Comparison of ENCODE assay signal across 8 cellular contexts in the genomic region with DNA sequence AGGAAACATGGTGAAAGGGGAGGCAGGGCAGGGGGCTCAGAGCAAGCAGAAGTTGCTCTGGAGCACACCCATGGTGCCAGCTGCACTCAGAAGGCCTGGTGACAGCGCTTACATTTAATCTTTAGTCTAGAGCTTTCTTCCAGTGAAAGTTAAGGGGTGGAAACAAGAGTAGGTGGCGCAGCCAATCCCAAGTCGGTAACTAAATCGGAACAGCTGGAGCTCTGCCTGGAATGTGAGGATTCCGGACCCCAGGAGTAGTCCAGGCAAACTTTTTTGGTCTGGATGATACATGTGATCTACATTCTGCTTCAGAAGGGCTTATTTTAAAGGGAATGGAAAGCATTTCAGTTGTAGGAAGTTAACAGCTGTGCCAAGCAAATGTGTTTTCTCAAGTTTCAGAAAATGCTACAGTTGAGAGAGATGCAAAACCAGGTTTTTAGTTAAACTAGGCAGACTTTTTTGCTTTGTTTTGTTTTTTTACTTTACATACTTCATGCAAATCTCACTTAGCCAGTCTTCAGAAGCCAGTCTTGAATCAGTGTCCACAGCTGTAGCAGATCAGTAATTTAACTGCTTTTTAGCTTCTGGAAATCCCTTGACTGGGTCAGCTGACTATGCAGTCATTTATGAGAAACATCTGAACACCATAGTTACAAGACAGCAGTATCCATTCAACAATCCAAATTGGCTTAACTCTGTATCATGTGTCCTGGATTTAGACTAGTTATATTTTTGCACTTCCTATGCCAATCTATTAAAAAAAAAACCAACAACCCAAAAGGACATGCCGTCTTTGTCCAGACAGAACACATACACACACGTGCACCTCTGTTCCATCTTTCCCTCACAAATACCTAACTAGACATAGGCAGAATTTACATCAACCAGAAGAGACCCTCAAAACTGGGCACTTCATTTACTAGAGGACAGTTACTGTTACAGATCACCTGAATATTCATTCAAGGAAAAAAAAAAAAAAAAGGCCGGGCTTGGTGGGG. TPM values are rescaled to one million over a fixed set of nuclear protein-coding genes. Genes with fewer than 3 reads are reported as not detected.
DNase-seq lines count a peak whose midpoint lies in the region; ATAC-seq and TF ChIP-seq lines count a peak whose summit lies in the region.

No MANE protein-coding gene starts in this region.

- no peaks in the 10 kb centered on the region for H3K27me3 Mint-ChIP-seq in neural progenitor cell (ENCODE audit: insufficient read depth, low read depth)
- H3K27me3 Mint-ChIP-seq in CD8-positive, alpha-beta memory T cell, result no peaks in the 10 kb centered on the region

- in situ Hi-C loops in GM23248 (cut with MboI) (no loop called here), ACHN (cut with HindIII; ENCODE audit: low pct_ligation_motif_present, low pct_unique_long_range_greater_than_20kb, low sequenced_read_pairs) (no loop called here)

- peak overlapping the region; percentile 66 for H3K4me2 ChIP-seq in GM23248 (ENCODE audit: unreplicated experiment)
- H3K4me2 ChIP-seq in PC-3 (ENCODE audit: low read length), result no peak overlapping the region
- H3K4me2 ChIP-seq in neural progenitor cell, result peak overlapping the region; percentile 75

- H3K79me2 ChIP-seq in GM23248 (ENCODE audit: insufficient read depth) (peaks cover 77% of the 10 kb centered on the region), PC-3 (ENCODE audit: low read length) (no peaks in the 10 kb centered on the region), neural progenitor cell (ENCODE audit: low read depth) (peaks cover 43% of the 10 kb centered on the region)

- H3K27ac Mint-ChIP-seq in neural progenitor cell, result peak overlapping the region; percentile 97
- peak overlapping the region in 4 of 8 donors; percentile 13 to 75 (median 50) for H3K27ac Mint-ChIP-seq in CD8-positive, alpha-beta memory T cell

- peak overlapping the region; percentile 96 for H3K27ac ChIP-seq in GM23248
- H3K27ac ChIP-seq in PC-3 (ENCODE audit: low read length), result no peak overlapping the region
- peak overlapping the region; percentile 96 for H3K27ac ChIP-seq in neural progenitor cell
- H3K27ac ChIP-seq in CD8-positive, alpha-beta memory T cell (ENCODE audit: low read depth, low read length), result no peak overlapping the region

- no peak for TF ChIP-seq CTCF in PC-3 (conservative IDR thresholded peaks at IDR 0.05; ENCODE audit: low read depth, low read length)
- no peak for TF ChIP-seq CTCF in neural progenitor cell (IDR thresholded peaks at IDR 0.05)

- H3K27me3 ChIP-seq in GM23248 (replicated peaks; ENCODE audit: insufficient read depth), result no peaks in the 10 kb centered on the region
- H3K27me3 ChIP-seq in PC-3 (ENCODE audit: low read length), result no peaks in the 10 kb centered on the region
- no peaks in the 10 kb centered on the region for H3K27me3 ChIP-seq in neural progenitor cell
- H3K27me3 ChIP-seq in CD8-positive, alpha-beta memory T cell (ENCODE audit: insufficient read depth, low read length, poor library complexity, severe bottlenecking), result no peaks in the 10 kb centered on the region

- intact Hi-C loops in PC-3 (cut with micrococcal nuclease), result no loop called here

- H3K9me3 ChIP-seq in GM23248 (ENCODE audit: low read depth), result no peaks in the 10 kb centered on the region
- no peaks in the 10 kb centered on the region for H3K9me3 ChIP-seq in PC-3 (ENCODE audit: low read length)
- H3K9me3 ChIP-seq in neural progenitor cell (ENCODE audit: low read depth), result no peaks in the 10 kb centered on the region
- H3K9me3 ChIP-seq in CD8-positive, alpha-beta memory T cell (ENCODE audit: low read length), result no peaks in the 10 kb centered on the region

- CTCF ChIA-PET in PC-3 (lab: Charles Lee), result no interaction called here
- CTCF ChIA-PET in CD8-positive, alpha-beta memory T cell (lab: Charles Lee), result interaction anchor here (0.7 to 1.5 kb wide), 2 partner anchors 15 to 676 kb away, joined by 3 to 4 read pairs; no protein-coding TSS in a partner anchor

- H3K9me2 ChIP-seq in GM23248 (ENCODE audit: insufficient read depth), result no peaks in the 10 kb centered on the region
- no peaks in the 10 kb centered on the region for H3K9me2 ChIP-seq in PC-3 (replicated peaks; ENCODE audit: low read length)

- H3K9ac ChIP-seq in GM23248 (peak overlapping the region; percentile 81), PC-3 (ENCODE audit: low read length) (no peak overlapping the region), neural progenitor cell (no peak overlapping the region)

- no TSS peak for BruUV-seq in PC-3 (replicated peaks; lab: Mats Ljungman, UMichigan)

- peaks cover 40% of the 10 kb centered on the region for H3F3A ChIP-seq in GM23248 (ENCODE audit: insufficient read depth)
- no peaks in the 10 kb centered on the region for H3F3A ChIP-seq in PC-3 (ENCODE audit: low read length, unreplicated experiment)
- H3F3A ChIP-seq in neural progenitor cell (ENCODE audit: low read depth), result peaks cover 21% of the 10 kb centered on the region

- peak overlapping the region; percentile 24 for H3K4me3 Mint-ChIP-seq in neural progenitor cell
- no peak overlapping the region for H3K4me3 Mint-ChIP-seq in CD8-positive, alpha-beta memory T cell

- WGBS in GM23248 (ENCODE audit: low coverage in 1 of 2, low lambda C conversion rate in 2 of 2, missing lambda C conversion rate in 2 of 2), 2 experiments, result 1% methylated on average over 8 of the region's 8 CpGs

- H4K20me1 ChIP-seq in GM23248 (ENCODE audit: insufficient read depth) (no peaks in the 10 kb centered on the region), PC-3 (ENCODE audit: low read length) (no peaks in the 10 kb centered on the region), neural progenitor cell (ENCODE audit: low read depth) (no peaks in the 10 kb centered on the region)

- POLR2A ChIA-PET in PC-3 (lab: Charles Lee; ENCODE audit: unreplicated experiment), result no interaction called here
- POLR2A ChIA-PET in CD8-positive, alpha-beta memory T cell (lab: Charles Lee), result no interaction called here

- peak overlapping the region; percentile 44 for H2AFZ ChIP-seq in GM23248
- no peak overlapping the region for H2AFZ ChIP-seq in PC-3 (ENCODE audit: low read length)
- peak overlapping the region; percentile 5 for H2AFZ ChIP-seq in neural progenitor cell (replicated peaks)

- H3K4me3 ChIP-seq in GM23248 (peak overlapping the region; percentile 55), PC-3 (ENCODE audit: low read length) (no peak overlapping the region), neural progenitor cell (peak overlapping the region; percentile 31)
- no peak overlapping the region for H3K4me3 ChIP-seq in CD8-positive, alpha-beta memory T cell (ENCODE audit: low read length)

- H3K36me3 Mint-ChIP-seq in neural progenitor cell, result peaks cover 6% of the 10 kb centered on the region
- H3K36me3 Mint-ChIP-seq in CD8-positive, alpha-beta memory T cell, result peaks cover 0 to 33% (median 8%) of the 10 kb centered on the region in 3 donors

- H3K4me1 Mint-ChIP-seq in neural progenitor cell, result peaks cover 22% of the 10 kb centered on the region
- peaks cover 8 to 18% (median 13%) of the 10 kb centered on the region in 3 donors for H3K4me1 Mint-ChIP-seq in CD8-positive, alpha-beta memory T cell

- peak; percentile 89 for DNase-seq in EL
- peak; percentile 93 for DNase-seq in GM23248
- no peak for DNase-seq in PC-3
- peak; percentile 97 for DNase-seq in fibroblast of the conjunctiva (ENCODE audit: low read depth)
- peak; percentile 95 for DNase-seq in neural progenitor cell (ENCODE audit: low spot score)
- DNase-seq in CD8-positive, alpha-beta memory T cell, result no peak
- DNase-seq in ACHN, result no peak

- H3K36me3 ChIP-seq in GM23248 (ENCODE audit: low read depth) (no peaks in the 10 kb centered on the region), PC-3 (ENCODE audit: low read depth, low read length) (no peaks in the 10 kb centered on the region), neural progenitor cell (no peaks in the 10 kb centered on the region)
- peaks cover 5% of the 10 kb centered on the region for H3K36me3 ChIP-seq in CD8-positive, alpha-beta memory T cell (ENCODE audit: insufficient read depth, low read length)

- ATAC-seq in PC-3 (peak; percentile 24; the same call in 1 of the 2 replicates), HG02970 (IDR thresholded peaks at IDR 0.05; ENCODE audit: low FRiP score, unreplicated experiment) (no peak)

- H3K4me1 ChIP-seq in GM23248 (ENCODE audit: insufficient read depth) (peaks cover 37% of the 10 kb centered on the region), PC-3 (ENCODE audit: insufficient read depth, low read length) (no peaks in the 10 kb centered on the region), neural progenitor cell (peaks cover 39% of the 10 kb centered on the region)
- H3K4me1 ChIP-seq in CD8-positive, alpha-beta memory T cell (ENCODE audit: insufficient read depth, low read length), result no peaks in the 10 kb centered on the region

- H3K9me3 Mint-ChIP-seq in neural progenitor cell, result no peaks in the 10 kb centered on the region
- H3K9me3 Mint-ChIP-seq in CD8-positive, alpha-beta memory T cell, result no peaks in the 10 kb centered on the region

RNA-seq across cellular contexts. Expression of a gene that starts 33.2 kb away (rescaled TPM):
- total RNA-seq in GM23248 (2014; rRNA removed; shearing (Covaris generic)), result 35.7 and 37.8 TPM in 2 replicates
- polyA plus RNA-seq in GM23248 (2016; fragmentation: Nextera tagmentation; extraction: Ambion mirVana), result 43.8 and 44.5 TPM in 2 replicates
- total RNA-seq in PC-3 (2014; rRNA removed) (25.6 and 26.8 TPM in 2 replicates), neural progenitor cell (ENCODE audit: low replicate concordance) (59.9 and 72.2 TPM in 2 replicates)
- total RNA-seq in CD8-positive, alpha-beta memory T cell, result 10 to 100 TPM; 48.5 to 50.0 TPM
- 51.6 TPM for polyA plus RNA-seq in CD8-positive, alpha-beta memory T cell

RNA-seq across cellular contexts. Expression of a gene that starts 37.7 kb away (rescaled TPM):
- 47.4 and 57.0 TPM in 2 replicates for total RNA-seq in GM23248 (2014; rRNA removed; shearing (Covaris generic))
- 58.2 and 61.7 TPM in 2 replicates for polyA plus RNA-seq in GM23248 (2016; fragmentation: Nextera tagmentation; extraction: Ambion mirVana)
- 40.2 and 45.1 TPM in 2 replicates for total RNA-seq in PC-3 (2014; rRNA removed)
- total RNA-seq in neural progenitor cell (ENCODE audit: low replicate concordance), result 69.6 and 96.3 TPM in 2 replicates
- 10 to 100 TPM; 48.1 to 54.4 TPM for total RNA-seq in CD8-positive, alpha-beta memory T cell
- 59.5 TPM for polyA plus RNA-seq in CD8-positive, alpha-beta memory T cell

Comparison
In these comparisons a context has a peak if more than half of its experiments do, and no peak if none do; other contexts are left out.
1. DNase-seq: peak in EL (single experiment), GM23248 (single experiment), fibroblast of the conjunctiva (single experiment) and neural progenitor cell (single experiment); none in PC-3 (single experiment), CD8-positive, alpha-beta memory T cell (0 of 5) and ACHN (single experiment).
2. H3K27ac ChIP-seq: peak in GM23248 (single experiment) and neural progenitor cell (single experiment); none in PC-3 (single experiment) and CD8-positive, alpha-beta memory T cell (single experiment).
3. H3K4me3 ChIP-seq: peak in GM23248 (single experiment) and neural progenitor cell (single experiment); none in PC-3 (single experiment) and CD8-positive, alpha-beta memory T cell (single experiment).